In the genomic region with DNA sequence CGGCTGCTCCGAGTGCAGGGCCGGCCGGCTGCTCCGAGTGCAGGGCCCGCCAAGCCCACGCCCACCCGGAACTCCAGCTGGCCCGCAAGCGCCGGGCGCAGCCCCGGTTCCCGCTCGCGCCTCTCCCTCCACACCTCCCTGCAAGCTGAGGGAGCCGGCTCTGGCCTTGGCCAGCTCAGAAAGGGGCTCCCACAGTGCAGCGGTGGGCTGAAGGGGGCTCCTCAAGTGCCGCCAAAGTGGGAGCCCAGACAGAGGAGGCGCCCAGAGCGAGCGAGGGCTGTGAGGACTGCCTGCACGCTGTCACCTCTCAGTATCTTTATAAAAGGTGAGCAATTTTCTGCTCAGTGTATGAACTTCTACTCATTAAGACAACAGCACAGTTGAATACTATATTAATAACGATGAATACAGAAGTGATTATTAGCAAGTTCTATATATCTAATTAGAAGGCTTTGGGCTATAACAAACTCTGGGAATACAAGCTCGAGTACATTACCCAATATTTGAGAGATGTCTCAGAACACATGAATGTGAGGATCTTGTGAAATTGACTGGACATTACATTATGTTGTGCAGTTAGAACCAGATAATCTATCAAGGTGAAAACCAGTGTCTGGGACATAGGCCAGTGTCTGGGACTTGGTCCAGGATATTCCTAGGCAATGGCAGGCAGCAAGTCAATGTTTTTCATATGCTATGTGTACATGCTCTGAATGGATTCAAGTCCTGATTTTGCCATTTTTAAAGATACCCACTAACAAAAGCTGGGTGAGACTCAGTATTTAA, we compare ENCODE assay signal across 1 cellular context.
TF ChIP-seq lines count a peak whose summit lies in the region.

No MANE protein-coding gene starts in this region.

TF ChIP-seq in IMR-90, 13 proteins besides CTCF, POLR2A, EP300 and RAD21:
- TF ChIP-seq FOS (IDR thresholded peaks at IDR 0.05; ENCODE audit: low read depth, low read length) (peak; percentile 15; the same call in 1 of the 2 replicates), CEBPB (IDR thresholded peaks at IDR 0.05; ENCODE audit: low read depth, low read length) (peak; percentile 93), BHLHE40 (IDR thresholded peaks at IDR 0.05; ENCODE audit: low read depth, low read length) (0 out of 2 replicates have a peak, but pooled peaks have one; percentile 5)
